ENCODE assay signal across 25 cellular contexts in the genomic region with DNA sequence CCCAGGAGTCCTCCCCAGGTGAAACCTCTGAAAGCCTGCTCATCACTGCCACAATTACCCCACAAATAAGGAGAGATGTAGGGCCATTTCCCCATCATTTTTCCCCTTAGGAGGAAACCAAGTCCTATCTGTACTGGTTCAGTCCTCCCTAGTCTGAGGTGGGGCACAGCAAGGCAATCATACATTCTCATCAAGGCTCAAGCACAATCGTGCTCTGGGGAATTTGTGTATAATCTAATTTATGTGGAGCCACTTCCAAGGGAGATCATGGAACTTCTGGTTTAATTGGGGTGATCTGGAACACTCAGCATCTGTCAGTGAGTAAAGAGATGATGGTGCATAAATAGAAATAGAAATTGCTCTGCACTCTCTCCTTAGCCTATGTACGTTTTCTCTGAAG.
"Had no signal": no experiment of that assay in that cellular context is flagged by ENCODE, and none has a peak within 500 bp of the region (broad histone marks: within the 10 kb centered on the region; RNA-seq: fewer than 3 reads in every experiment).

No MANE protein-coding gene starts in this region.

- H3K9me3 ChIP-seq: neutrophil, ovary, psoas muscle, right lobe of liver, sigmoid colon, stomach, thoracic aorta, thyroid gland, tibial nerve, upper lobe of left lung, vagina had no signal

- H3K27ac ChIP-seq: neutrophil, ovary, parathyroid adenoma, psoas muscle, right lobe of liver, sigmoid colon, stomach, thoracic aorta, thyroid gland, tibial nerve, upper lobe of left lung, vagina had no signal

- H3K27me3 ChIP-seq: neutrophil, ovary, sigmoid colon, stomach, thyroid gland, tibial nerve, upper lobe of left lung, vagina had no signal

- DNase-seq: natural killer cell; occipital lobe; ovary; posterior cingulate gyrus; psoas muscle; right cardiac atrium; right lobe of liver; sigmoid colon; small intestine; stimulated activated CD4-positive, alpha-beta T cell treated with anti-CD3 and anti-CD28 coated beads, Interleukin-15, amount 100 ng/mL, for 24 hours; stimulated activated CD4-positive, alpha-beta T cell treated with anti-CD3 and anti-CD28 coated beads, Interleukin-2, amount 100 ng/mL, for 24 hours; stimulated activated CD4-positive, alpha-beta T cell treated with anti-CD3 and anti-CD28 coated beads, Interleukin-2, amount 100 ng/mL, for 48 hours; stimulated activated CD4-positive, alpha-beta T cell treated with anti-CD3 and anti-CD28 coated beads, Interleukin-4, amount 100 ng/mL, for 24 hours; stimulated activated naive B cell treated with anti-CD40 and anti-IgM and Interleukin-4, amounts not matched to agents 10 μg/mL and 1 μg/mL and 100 μg/mL, for 72 hours; stimulated activated naive CD4-positive, alpha-beta T cell treated with Interleukin-2 at 50 U/mL for 16 hours; stomach; thyroid gland; trophoblast cell; upper lobe of left lung had no signal

- H3K79me2 ChIP-seq: parathyroid adenoma had no signal

- ATAC-seq: natural killer cell; psoas muscle; right cardiac atrium; right lobe of liver; stimulated activated effector memory CD8-positive, alpha-beta T cell treated with anti-CD3 and anti-CD28 coated beads, Interleukin-12 subunit alpha, Interleukin-12 subunit beta, amount 100 ng/mL, for 72 hours; stimulated activated naive B cell treated with anti-CD40 and anti-IgM and Interleukin-4, amounts not matched to agents 10 μg/mL and 1 μg/mL and 100 μg/mL, for 72 hours had no signal

- H3K4me1 ChIP-seq: parathyroid adenoma, psoas muscle, right lobe of liver, stomach, thyroid gland, tibial nerve, upper lobe of left lung, vagina had no signal

- H3K9ac ChIP-seq: parathyroid adenoma had no signal

- H2AFZ ChIP-seq: parathyroid adenoma had no signal

- H3K4me3 ChIP-seq: ovary, psoas muscle, right lobe of liver, sigmoid colon, stomach, thoracic aorta, thyroid gland, tibial nerve, upper lobe of left lung, vagina had no signal

- H3K36me3 ChIP-seq: neutrophil, ovary, right lobe of liver, sigmoid colon, stomach, thoracic aorta, thyroid gland, tibial nerve, upper lobe of left lung, vagina had no signal
